8 cellular contexts compared by ENCODE assay signal in the genomic region with DNA sequence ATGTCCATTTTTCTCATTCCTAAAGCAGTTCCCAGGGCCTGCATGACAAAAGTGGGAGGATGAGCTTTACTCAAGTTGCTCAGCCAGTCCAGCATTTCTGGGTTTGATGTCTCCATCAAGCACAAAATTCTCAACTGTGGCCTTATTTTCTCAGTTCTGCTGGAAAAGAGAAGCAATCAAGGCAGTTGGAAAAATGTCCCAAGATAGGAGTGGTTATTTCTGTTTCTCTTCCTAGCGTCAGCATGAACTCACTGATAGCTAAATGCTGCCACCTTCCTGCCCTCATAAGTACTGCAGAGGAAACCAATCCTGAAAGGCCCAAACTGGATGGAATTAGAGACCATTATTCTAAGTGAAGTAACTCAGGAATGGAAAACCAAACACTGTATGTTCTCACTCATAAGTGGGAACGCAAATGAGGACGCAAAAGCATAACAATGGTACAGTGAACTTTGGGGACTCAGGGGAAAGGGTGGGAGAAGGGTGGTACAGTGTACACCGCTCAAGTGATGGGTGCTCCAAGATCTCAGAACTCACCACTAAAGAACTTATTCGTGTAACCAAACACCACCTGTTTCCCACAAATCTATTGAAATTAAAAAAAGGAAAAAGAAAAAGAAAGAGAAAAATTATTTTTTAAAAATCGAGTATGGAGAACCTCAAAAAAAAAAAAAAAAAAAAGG. TPM values are rescaled to one million over a fixed set of nuclear protein-coding genes. Genes with fewer than 3 reads are reported as not detected.
DNase-seq lines count a peak whose midpoint lies in the region; ATAC-seq and TF ChIP-seq lines count a peak whose summit lies in the region.

No MANE protein-coding gene starts in this region.

- H3K36me3 ChIP-seq in endodermal cell (ENCODE audit: control insufficient read depth, insufficient read depth, low read length): no peaks in the 10 kb centered on the region

- H3K4me3 Mint-ChIP-seq in endodermal cell: no peak overlapping the region
- H3K4me3 Mint-ChIP-seq in stimulated activated naive B cell treated with anti-CD40 and anti-IgM and Interleukin-4, amounts not matched to agents 10 μg/mL and 1 μg/mL and 100 μg/mL, for 72 hours: no peak overlapping the region

- WGBS in endodermal cell (ENCODE audit: insufficient coverage in 1 of 2, insufficient read length in 1 of 2), 2 experiments: 8 to 21% methylated on average over 2 to 4 of the region's 6 CpGs

- no peak overlapping the region for H3K9ac ChIP-seq in endodermal cell (ENCODE audit: extremely low read depth, low read length, poor library complexity, severe bottlenecking)

- no peak overlapping the region for H3K27ac Mint-ChIP-seq in endodermal cell
- no peak overlapping the region for H3K27ac Mint-ChIP-seq in stimulated activated naive B cell treated with anti-CD40 and anti-IgM and Interleukin-4, amounts not matched to agents 10 μg/mL and 1 μg/mL and 100 μg/mL, for 72 hours

- H3K27me3 ChIP-seq in endodermal cell (ENCODE audit: control insufficient read depth, insufficient read depth, low read length, poor library complexity, severe bottlenecking): no peaks in the 10 kb centered on the region

- no peak overlapping the region for H3K4me3 ChIP-seq in endodermal cell (ENCODE audit: low read length)

- H3K4me1 ChIP-seq in endodermal cell (ENCODE audit: control insufficient read depth, insufficient read depth, low read length): no peaks in the 10 kb centered on the region

- DNase-seq in COLO829 (ENCODE audit: low spot score): peak; percentile 78
- DNase-seq in NCI-H82 treated with DMSO at 0.1 percent for 48 hours (lab: John Stamatoyannopoulos, UW; ENCODE audit: unreplicated experiment): peak; percentile 24
- DNase-seq in activated CD8-positive, alpha-beta memory T cell treated with anti-CD3 and anti-CD28 coated beads for 24 hours: peak; percentile 79
- peak; percentile 92 for DNase-seq in endodermal cell
- DNase-seq in midbrain (lab: John Stamatoyannopoulos, UW): peak; percentile 76
- DNase-seq in stimulated activated naive B cell treated with anti-CD40 and anti-IgM and Interleukin-4, amounts not matched to agents 10 μg/mL and 1 μg/mL and 100 μg/mL, for 72 hours: peak; percentile 18

- H3K27ac ChIP-seq in endodermal cell (ENCODE audit: low read depth, low read length): no peak overlapping the region

- no peaks in the 10 kb centered on the region for H3K9me3 ChIP-seq in endodermal cell (ENCODE audit: control insufficient read depth, low read length)

- H3K4me1 Mint-ChIP-seq in endodermal cell: peaks cover 4% of the 10 kb centered on the region
- H3K4me1 Mint-ChIP-seq in stimulated activated naive B cell treated with anti-CD40 and anti-IgM and Interleukin-4, amounts not matched to agents 10 μg/mL and 1 μg/mL and 100 μg/mL, for 72 hours: peaks cover 13 to 17% of the 10 kb centered on the region in 2 donors

- H3K36me3 Mint-ChIP-seq in endodermal cell (ENCODE audit: low read depth): no peaks in the 10 kb centered on the region
- no peaks in the 10 kb centered on the region for H3K36me3 Mint-ChIP-seq in stimulated activated naive B cell treated with anti-CD40 and anti-IgM and Interleukin-4, amounts not matched to agents 10 μg/mL and 1 μg/mL and 100 μg/mL, for 72 hours

- peaks cover 1% of the 10 kb centered on the region for H3K27me3 Mint-ChIP-seq in endodermal cell (ENCODE audit: insufficient read depth)
- peaks cover 0 to 7% of the 10 kb centered on the region in 2 donors for H3K27me3 Mint-ChIP-seq in stimulated activated naive B cell treated with anti-CD40 and anti-IgM and Interleukin-4, amounts not matched to agents 10 μg/mL and 1 μg/mL and 100 μg/mL, for 72 hours

- no peaks in the 10 kb centered on the region for H3K9me3 Mint-ChIP-seq in endodermal cell
- no peaks in the 10 kb centered on the region for H3K9me3 Mint-ChIP-seq in stimulated activated naive B cell treated with anti-CD40 and anti-IgM and Interleukin-4, amounts not matched to agents 10 μg/mL and 1 μg/mL and 100 μg/mL, for 72 hours

- ATAC-seq in HG02642 (IDR thresholded peaks at IDR 0.05; ENCODE audit: poor library complexity, unreplicated experiment) (peak; percentile 15), GM19324 (IDR thresholded peaks at IDR 0.05; ENCODE audit: low FRiP score, unreplicated experiment) (no peak)
- peak in 1 of 2 donors; percentile 34 for ATAC-seq in stimulated activated naive B cell treated with anti-CD40 and anti-IgM and Interleukin-4, amounts not matched to agents 10 μg/mL and 1 μg/mL and 100 μg/mL, for 72 hours (replicated peaks)

- peak; percentile 95 for TF ChIP-seq CTCF in endodermal cell (conservative IDR thresholded peaks at IDR 0.05)

RNA-seq across cellular contexts. Expression of gene ADH7, which starts 29.6 kb away (rescaled TPM):
- not detected for total RNA-seq in endodermal cell
- polyA plus RNA-seq in endodermal cell (2013, experiment 1 of 2): not detected
- polyA plus RNA-seq in endodermal cell (2013, experiment 2 of 2): not detected

RNA-seq across cellular contexts. Expression of gene ADH1C, which starts 53.0 kb away (rescaled TPM):
- total RNA-seq in endodermal cell: not detected
- polyA plus RNA-seq in endodermal cell (2013, experiment 1 of 2): not detected
- polyA plus RNA-seq in endodermal cell (2013, experiment 2 of 2): not detected

Comparison
In these comparisons a context has a peak if more than half of its experiments do, and no peak if none do; other contexts are left out.
1. DNase-seq: peak in every context shown above with its lines; median percentile 92 in endodermal cell; 79 in activated CD8-positive, alpha-beta memory T cell treated with anti-CD3 and anti-CD28 coated beads for 24 hours; 78 in COLO829; 76 in midbrain; 24 in NCI-H82 treated with DMSO at 0.1 percent for 48 hours; 18 in stimulated activated naive B cell treated with anti-CD40 and anti-IgM and Interleukin-4, amounts not matched to agents 10 μg/mL and 1 μg/mL and 100 μg/mL, for 72 hours.